ENCODE assay signal across 17 cellular contexts in the genomic region with DNA sequence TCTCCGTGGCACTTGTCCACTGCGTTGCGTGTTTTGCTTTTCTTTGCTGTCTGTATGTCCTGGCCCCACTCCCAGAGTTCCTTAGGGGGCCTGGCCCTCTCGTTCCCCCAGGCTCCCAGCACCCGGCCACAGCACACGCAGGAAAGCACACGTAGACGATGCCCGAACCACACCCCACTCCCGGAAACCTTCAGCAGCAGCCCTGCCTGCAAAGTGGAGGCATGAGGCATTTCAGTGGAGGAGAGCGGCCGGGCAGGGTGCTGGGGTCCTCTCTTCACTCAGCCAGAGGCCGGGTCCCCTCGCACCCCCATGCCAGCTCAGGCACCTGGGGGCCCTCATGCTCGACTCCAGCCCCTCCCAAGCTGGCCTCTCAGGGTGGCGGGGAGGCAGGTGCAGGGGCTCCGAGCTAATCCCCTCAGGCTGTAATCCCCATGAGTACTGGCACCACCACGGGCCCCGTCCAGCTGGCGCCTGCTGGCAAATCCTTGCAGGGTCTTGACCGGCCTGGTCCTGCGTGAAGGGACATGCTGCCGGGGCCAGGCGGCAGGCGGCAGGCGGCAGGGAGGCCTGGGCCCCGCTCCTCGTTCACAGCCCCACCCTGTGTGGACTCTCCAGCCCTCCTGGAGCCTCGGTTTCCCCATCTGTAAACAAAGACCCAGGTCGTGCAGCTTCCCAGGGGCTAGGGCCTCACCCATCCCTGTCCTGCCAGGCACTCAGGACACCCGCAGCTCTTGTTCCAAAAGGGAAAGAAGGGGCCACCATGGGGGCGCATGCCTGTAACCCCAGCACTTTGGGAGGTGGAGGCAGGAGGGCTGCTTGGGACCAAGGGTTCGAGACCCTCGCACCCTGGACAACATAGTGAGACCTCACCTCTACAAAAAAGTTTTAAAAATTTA. TPM values are rescaled to one million over a fixed set of nuclear protein-coding genes. Genes with fewer than 3 reads are reported as not detected.
DNase-seq lines count a peak whose midpoint lies in the region; ATAC-seq and TF ChIP-seq lines count a peak whose summit lies in the region.
"Had no signal": no experiment of that assay in that cellular context is flagged by ENCODE, and none has a peak within 500 bp of the region (broad histone marks: within the 10 kb centered on the region; RNA-seq: fewer than 3 reads in every experiment).

No MANE protein-coding gene starts in this region.

- no peak overlapping the region for H2BK15ac ChIP-seq in neuronal stem cell (ENCODE audit: low read length)

- H3K36me3 Mint-ChIP-seq in CD4-positive, alpha-beta T cell (ENCODE audit: low read depth) = no peaks in the 10 kb centered on the region
- peaks cover 14% of the 10 kb centered on the region for H3K36me3 Mint-ChIP-seq in activated CD8-positive, alpha-beta T cell treated with anti-CD3 and anti-CD28 coated beads for 36 hours (ENCODE audit: low read depth)
- H3K36me3 Mint-ChIP-seq: activated naive CD8-positive, alpha-beta T cell; CD4-positive, alpha-beta memory T cell; natural killer cell treated with Interleukin-12 subunit alpha and Interleukin-12 subunit beta and Interleukin-15 and Interleukin-18, amount 100 ng/mL, for 72 hours had no signal

- peak overlapping the region; percentile 53 for H2BK5ac ChIP-seq in neuronal stem cell (ENCODE audit: low read length)

- H3K9me3 ChIP-seq in right cardiac atrium (ENCODE audit: control insufficient read depth, low read length) (no peaks in the 10 kb centered on the region), neuronal stem cell (replicated peaks in 1 of 2; ENCODE audit: control insufficient read depth in 2 of 2, insufficient read depth in 1 of 2, low read depth in 1 of 2, low read length in 2 of 2) (peaks cover 4 to 6% of the 10 kb centered on the region in 2 donors), aorta (ENCODE audit: control insufficient read depth, low read length) (no peaks in the 10 kb centered on the region)
- H3K9me3 ChIP-seq in CD4-positive, alpha-beta T cell (ENCODE audit: control insufficient read depth, low read length) = no peaks in the 10 kb centered on the region
- H3K9me3 ChIP-seq: body of pancreas had no signal

- no peak overlapping the region for H2BK120ac ChIP-seq in neuronal stem cell (ENCODE audit: low read depth, low read length)

- CTCF ChIA-PET in CD4-positive, alpha-beta T cell (lab: Charles Lee) = interaction anchor here (1.0 to 1.6 kb wide), 6 partner anchors 8 to 447 kb away, joined by 3 to 5 read pairs (median 4); a partner anchor contains a TSS
- CTCF ChIA-PET in activated CD8-positive, alpha-beta T cell treated with anti-CD3 and anti-CD28 coated beads for 36 hours (lab: Charles Lee) = interaction anchor here (0.8 to 3.7 kb wide), 8 partner anchors 9 to 107 kb away, joined by 3 to 18 read pairs (median 4); a partner anchor contains a TSS

- no peak for TF ChIP-seq CTCF in CD4-positive, alpha-beta T cell (IDR thresholded peaks at IDR 0.05)
- TF ChIP-seq CTCF in activated CD8-positive, alpha-beta T cell treated with anti-CD3 and anti-CD28 coated beads for 36 hours (IDR thresholded peaks at IDR 0.05) = no peak

- H3K27ac ChIP-seq in right cardiac atrium (ENCODE audit: low read length) = no peak overlapping the region
- no peak overlapping the region for H3K27ac ChIP-seq in neuronal stem cell (replicated peaks; ENCODE audit: low read length)
- H3K27ac ChIP-seq in aorta (ENCODE audit: low read depth in 1 of 2, low read length in 2 of 2) = peak overlapping the region; percentile 6 to 55
- H3K27ac ChIP-seq in CD4-positive, alpha-beta T cell (ENCODE audit: low read depth, low read length) = no peak overlapping the region
- H3K27ac ChIP-seq: body of pancreas, foreskin keratinocyte had no signal

- POLR2A ChIA-PET in CD4-positive, alpha-beta T cell (lab: Charles Lee) = no interaction called here
- POLR2A ChIA-PET in activated CD8-positive, alpha-beta T cell treated with anti-CD3 and anti-CD28 coated beads for 36 hours (lab: Charles Lee) = interaction anchor here (4.4 kb wide), 1 partner anchor 21 kb away, joined by 25 read pairs; no protein-coding TSS in a partner anchor

- peak overlapping the region; percentile 55 for H3K23ac ChIP-seq in neuronal stem cell (ENCODE audit: low read depth, low read length, poor library complexity)

- WGBS in right cardiac atrium = 80% methylated on average over 34 of the region's 34 CpGs
- WGBS in neuronal stem cell (ENCODE audit: extremely low coverage in 2 of 2, insufficient read length in 2 of 2, insufficient replicate concordance in 1 of 2), 2 donors = no CpG with 5 or more reads among the region's 34 CpGs
- 19 to 29% methylated on average over 34 of the region's 34 CpGs for WGBS in aorta, 2 donors

- intact Hi-C loops in right cardiac atrium (cut with DNase I) = no loop called here
- intact Hi-C loops in Right ventricle myocardium superior (cut with DNase I) = no loop called here
- intact Hi-C loops in aorta (cut with DNase I) = loop anchor here in 1 of 2 donors (2.0 kb wide), 1 partner anchor 22 kb away; no protein-coding TSS in a partner anchor
- intact Hi-C loops in CD4-positive, alpha-beta T cell (cut with DNase I, micrococcal nuclease) = loop anchor here in 1 of 2 experiments (10.0 kb wide), 1 partner anchor 512 kb away; no protein-coding TSS in a partner anchor
- intact Hi-C loops in activated CD8-positive, alpha-beta T cell treated with anti-CD3 and anti-CD28 coated beads for 36 hours (cut with micrococcal nuclease) = no loop called here

- peak in 1 of 3 donors; percentile 59 for DNase-seq in right cardiac atrium
- no peak for DNase-seq in Right ventricle myocardium superior
- peak; percentile 41 for DNase-seq in cerebellar cortex (ENCODE audit: low spot score)
- DNase-seq in neuronal stem cell (ENCODE audit: low spot score) = no peak
- DNase-seq in aorta = peak; percentile 74 to 77
- DNase-seq in CD4-positive, alpha-beta T cell = no peak
- no peak for DNase-seq in activated CD8-positive, alpha-beta T cell treated with anti-CD3 and anti-CD28 coated beads for 36 hours
- DNase-seq: body of pancreas, cortex of kidney, foreskin keratinocyte, NCI-H146, NCI-H774 had no signal

- no peaks in the 10 kb centered on the region for H3K9me3 Mint-ChIP-seq in CD4-positive, alpha-beta T cell
- H3K9me3 Mint-ChIP-seq in activated CD8-positive, alpha-beta T cell treated with anti-CD3 and anti-CD28 coated beads for 36 hours = peaks cover 7% of the 10 kb centered on the region
- H3K9me3 Mint-ChIP-seq: CD4-positive, alpha-beta memory T cell; natural killer cell treated with Interleukin-12 subunit alpha and Interleukin-12 subunit beta and Interleukin-15 and Interleukin-18, amount 100 ng/mL, for 72 hours had no signal

- H2AK5ac ChIP-seq in neuronal stem cell (ENCODE audit: low read depth, low read length) = peak overlapping the region; percentile 88

- H3K4me1 Mint-ChIP-seq in CD4-positive, alpha-beta T cell (ENCODE audit: low read depth) = peaks cover 46% of the 10 kb centered on the region
- peaks cover 42% of the 10 kb centered on the region for H3K4me1 Mint-ChIP-seq in activated CD8-positive, alpha-beta T cell treated with anti-CD3 and anti-CD28 coated beads for 36 hours (ENCODE audit: low read depth)

- no peak overlapping the region for H3K4me3 Mint-ChIP-seq in CD4-positive, alpha-beta T cell
- H3K4me3 Mint-ChIP-seq in activated CD8-positive, alpha-beta T cell treated with anti-CD3 and anti-CD28 coated beads for 36 hours = no peak overlapping the region
- H3K4me3 Mint-ChIP-seq: activated naive CD8-positive, alpha-beta T cell; natural killer cell treated with Interleukin-12 subunit alpha and Interleukin-12 subunit beta and Interleukin-15 and Interleukin-18, amount 100 ng/mL, for 72 hours had no signal

- H3K4me1 ChIP-seq in right cardiac atrium (ENCODE audit: control insufficient read depth, insufficient read depth, low read length) (peaks cover 3% of the 10 kb centered on the region), neuronal stem cell (ENCODE audit: control insufficient read depth in 2 of 2, insufficient read depth in 1 of 2, low read depth in 1 of 2, low read length in 2 of 2) (peaks cover 3% of the 10 kb centered on the region in 2 donors), aorta (ENCODE audit: control insufficient read depth in 1 of 2, insufficient read depth in 2 of 2, low read length in 2 of 2) (no peaks in the 10 kb centered on the region)
- H3K4me1 ChIP-seq: foreskin keratinocyte had no signal

- H3K9ac ChIP-seq in neuronal stem cell (ENCODE audit: low read depth, low read length, poor library complexity) = no peak overlapping the region

- H3K27me3 ChIP-seq in right cardiac atrium (ENCODE audit: control insufficient read depth, insufficient read depth) (no peaks in the 10 kb centered on the region), neuronal stem cell (ENCODE audit: control insufficient read depth in 3 of 3, insufficient read depth in 3 of 3, low read depth in 1 of 3, low read length in 3 of 3) (no peaks in the 10 kb centered on the region), aorta (ENCODE audit: control insufficient read depth in 1 of 2, insufficient read depth in 2 of 2, low read length in 1 of 2) (no peaks in the 10 kb centered on the region)
- H3K27me3 ChIP-seq in CD4-positive, alpha-beta T cell (ENCODE audit: control insufficient read depth, insufficient read depth, low read length) = no peaks in the 10 kb centered on the region
- H3K27me3 ChIP-seq: body of pancreas, foreskin keratinocyte had no signal

- H4K8ac ChIP-seq in neuronal stem cell (ENCODE audit: low read depth, low read length) = no peak overlapping the region

- no peaks in the 10 kb centered on the region for H3K27me3 Mint-ChIP-seq in CD4-positive, alpha-beta T cell
- no peaks in the 10 kb centered on the region for H3K27me3 Mint-ChIP-seq in activated CD8-positive, alpha-beta T cell treated with anti-CD3 and anti-CD28 coated beads for 36 hours
- H3K27me3 Mint-ChIP-seq: activated naive CD8-positive, alpha-beta T cell; CD4-positive, alpha-beta memory T cell; natural killer cell treated with Interleukin-12 subunit alpha and Interleukin-12 subunit beta and Interleukin-15 and Interleukin-18, amount 100 ng/mL, for 72 hours had no signal

- H3K79me1 ChIP-seq in neuronal stem cell (ENCODE audit: low read depth, low read length) = peaks cover 50% of the 10 kb centered on the region

- peak; percentile 15 to 66 for ATAC-seq in right cardiac atrium
- ATAC-seq in Right ventricle myocardium superior (ENCODE audit: poor library complexity) = no peak
- ATAC-seq in aorta (ENCODE audit: low FRiP score) = peak; percentile 34
- ATAC-seq in GM18909 (IDR thresholded peaks at IDR 0.05; ENCODE audit: poor library complexity, unreplicated experiment) = no peak
- ATAC-seq in CD4-positive, alpha-beta T cell (ENCODE audit: poor library complexity) = no peak
- ATAC-seq in activated CD8-positive, alpha-beta T cell treated with anti-CD3 and anti-CD28 coated beads for 36 hours = no peak
- ATAC-seq: body of pancreas, foreskin keratinocyte had no signal

- H2AFZ ChIP-seq in neuronal stem cell (ENCODE audit: low read length) = no peak overlapping the region

- H3K4me2 ChIP-seq in neuronal stem cell (ENCODE audit: insufficient read depth, low read length, poor library complexity, severe bottlenecking) = no peak overlapping the region

- no peak overlapping the region for H4K91ac ChIP-seq in neuronal stem cell (ENCODE audit: low read depth, low read length, poor library complexity)

- H3K36me3 ChIP-seq in neuronal stem cell (replicated peaks in 1 of 2; ENCODE audit: control insufficient read depth in 2 of 2, insufficient read depth in 2 of 2, low read length in 2 of 2) = peaks cover 0 to 7% of the 10 kb centered on the region in 2 donors
- H3K36me3 ChIP-seq in aorta (ENCODE audit: control insufficient read depth in 1 of 2, insufficient read depth in 2 of 2, low read length in 1 of 2) = no peaks in the 10 kb centered on the region

- peak overlapping the region; percentile 71 for H3K18ac ChIP-seq in neuronal stem cell (ENCODE audit: low read length)

- peak overlapping the region; percentile 76 for H3K4ac ChIP-seq in neuronal stem cell (ENCODE audit: low read length)

- H3K4me3 ChIP-seq in right cardiac atrium (ENCODE audit: low read length) (no peak overlapping the region), neuronal stem cell (ENCODE audit: low read length in 2 of 2) (no peak overlapping the region), aorta (ENCODE audit: low read length in 2 of 2) (no peak overlapping the region)
- H3K4me3 ChIP-seq: body of pancreas had no signal

- no peak overlapping the region for H3K27ac Mint-ChIP-seq in CD4-positive, alpha-beta T cell
- no peak overlapping the region for H3K27ac Mint-ChIP-seq in activated CD8-positive, alpha-beta T cell treated with anti-CD3 and anti-CD28 coated beads for 36 hours
- H3K27ac Mint-ChIP-seq: activated naive CD8-positive, alpha-beta T cell; natural killer cell treated with Interleukin-12 subunit alpha and Interleukin-12 subunit beta and Interleukin-15 and Interleukin-18, amount 100 ng/mL, for 72 hours had no signal

- H3K14ac ChIP-seq in neuronal stem cell (ENCODE audit: low read length) = no peak overlapping the region

- no peak overlapping the region for H2BK12ac ChIP-seq in neuronal stem cell (ENCODE audit: low read length)

RNA-seq across cellular contexts. Expression of a gene that starts 7.0 kb away (rescaled TPM):
- total RNA-seq in right cardiac atrium (10 to 100 TPM; 38.8 to 48.3 (median 40.4) TPM), Right ventricle myocardium superior (31.6 TPM), aorta (10 to 100 TPM; 78.7 to 83.3 TPM)
- polyA plus RNA-seq in right cardiac atrium (31.4 TPM), aorta (10 to 100 TPM; 25.2 to 26.8 TPM)
- polyA plus RNA-seq in neuronal stem cell (2013, experiment 1 of 2) = 25.4 TPM
- 24.7 TPM for polyA plus RNA-seq in neuronal stem cell (2013, experiment 2 of 2)
- total RNA-seq in CD4-positive, alpha-beta T cell = 10 to 100 TPM; 14.7 to 15.5 TPM
- total RNA-seq in activated CD8-positive, alpha-beta T cell treated with anti-CD3 and anti-CD28 coated beads for 36 hours = 10 to 100 TPM; 20.4 to 22.2 TPM

RNA-seq across cellular contexts. Expression of a gene that starts 14.9 kb away (rescaled TPM):
- total RNA-seq in right cardiac atrium = not detected
- 0.05 TPM for polyA plus RNA-seq in right cardiac atrium
- not detected for total RNA-seq in Right ventricle myocardium superior
- polyA plus RNA-seq in neuronal stem cell (2013, experiment 1 of 2) = 23.4 TPM
- 21.0 TPM for polyA plus RNA-seq in neuronal stem cell (2013, experiment 2 of 2)
- total RNA-seq in aorta = under 1 TPM; 0.26 to 0.60 TPM
- 10 to 100 TPM in 1 of 2 donors, under 1 TPM in 1; 0.84 to 29.2 TPM for polyA plus RNA-seq in aorta
- 1 to 10 TPM; 8.2 to 9.0 TPM for total RNA-seq in CD4-positive, alpha-beta T cell
- total RNA-seq in activated CD8-positive, alpha-beta T cell treated with anti-CD3 and anti-CD28 coated beads for 36 hours = 1 to 10 TPM in 1 of 2 experiments, under 1 TPM in 1; 0.69 to 2.4 TPM
- total RNA-seq: endothelial cell of umbilical vein, foreskin keratinocyte had no signal
- polyA plus RNA-seq: foreskin keratinocyte had no signal

Comparison
In these comparisons a context has a peak if more than half of its experiments do, and no peak if none do; other contexts are left out.
1. ATAC-seq: peak in right cardiac atrium (2 of 2) and aorta (single experiment); none in Right ventricle myocardium superior (single experiment), GM18909 (single experiment), CD4-positive, alpha-beta T cell (single experiment) and activated CD8-positive, alpha-beta T cell treated with anti-CD3 and anti-CD28 coated beads for 36 hours (single experiment).
2. DNase-seq: peak in cerebellar cortex (single experiment) and aorta (2 of 2); none in Right ventricle myocardium superior (single experiment), neuronal stem cell (single experiment), CD4-positive, alpha-beta T cell (0 of 10) and activated CD8-positive, alpha-beta T cell treated with anti-CD3 and anti-CD28 coated beads for 36 hours (single experiment).
3. H3K27ac ChIP-seq: peak in aorta (2 of 2); none in right cardiac atrium (single experiment), neuronal stem cell (single experiment) and CD4-positive, alpha-beta T cell (single experiment).